Comparison of ENCODE assay signal across 9 cellular contexts in the genomic region with DNA sequence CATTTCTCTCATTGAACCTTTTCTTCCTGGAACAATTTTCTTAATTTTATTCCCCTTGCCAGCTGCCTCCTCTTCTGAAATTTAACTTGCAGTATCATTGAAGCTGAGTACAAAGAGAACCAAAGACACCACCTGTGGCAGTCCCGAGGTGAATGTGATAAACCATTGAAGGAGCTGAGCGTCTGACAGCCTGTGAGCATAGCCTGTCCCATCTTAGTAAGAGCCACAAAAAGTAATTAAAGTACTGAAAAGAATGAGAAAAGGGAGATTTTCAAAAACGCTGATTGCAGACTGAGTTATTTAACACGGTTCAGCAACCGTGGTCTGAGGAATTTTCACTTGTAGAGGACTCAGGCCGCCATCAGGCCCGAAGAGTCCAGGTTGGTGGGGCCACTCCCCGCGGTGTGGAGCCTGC. TPM values are rescaled to one million over a fixed set of nuclear protein-coding genes. Genes with fewer than 3 reads are reported as not detected.
A peak's percentile ranks its signal among the peaks of the same experiment; 100 is the strongest.
DNase-seq lines count a peak whose midpoint lies in the region; ATAC-seq, FAIRE-seq and TF ChIP-seq lines count a peak whose summit lies in the region.
"Had no signal": no experiment of that assay in that cellular context is flagged by ENCODE, and none has a peak within 500 bp of the region (broad histone marks: within the 10 kb centered on the region; RNA-seq: fewer than 3 reads in every experiment).

No MANE protein-coding gene starts in this region.

- CTCF ChIA-PET in H1 (lab: Charles Lee; ENCODE audit: partially characterized antibody), result interaction anchor here (0.8 to 3.6 kb wide), 7 partner anchors 11 to 130 kb away, joined by 3 to 43 read pairs (median 3); partner anchors contain the start of gene PRCD

- H3K23ac ChIP-seq in H1 (ENCODE audit: insufficient read length), result no peak overlapping the region

- no peak overlapping the region; the same call in 1 of the 2 replicates for H2AK5ac ChIP-seq in H1 (ENCODE audit: low read depth, low read length)

- TF ChIP-seq CTCF in DOHH2 (IDR thresholded peaks at IDR 0.05; ENCODE audit: low read depth, low read length, poor library complexity, severe bottlenecking) (no peak), OCI-LY3 (IDR thresholded peaks at IDR 0.05; ENCODE audit: low read depth, low read length) (no peak), H1 (IDR thresholded peaks at IDR 0.05; ENCODE audit: control extremely low read depth in 1 of 3, insufficient read depth in 1 of 3, low read depth in 1 of 3, low read length in 3 of 3) (no peak), parathyroid adenoma (IDR thresholded peaks at IDR 0.05) (no peak), brain microvascular endothelial cell (IDR thresholded peaks at IDR 0.05; ENCODE audit: low read depth, low read length, missing control alignments) (no peak)

- H3K9ac ChIP-seq in OCI-LY3 (ENCODE audit: low read length) (peak overlapping the region; percentile 72; the same call in 1 of the 2 replicates), H1 (replicated peaks in 1 of 4; ENCODE audit: extremely low read depth in 1 of 4, low read depth in 3 of 4, low read length in 3 of 4) (peak overlapping the region in 1 of 4 experiments; percentile 51; a peak in 2 of 7 replicates), parathyroid adenoma (no peak overlapping the region)

- H3K36me3 ChIP-seq in DOHH2 (ENCODE audit: control insufficient read depth, low read length) (peaks cover 4% of the 10 kb centered on the region; the same call in 1 of the 2 replicates), OCI-LY3 (replicated peaks; ENCODE audit: low read depth, low read length) (no peaks in the 10 kb centered on the region), H1 (ENCODE audit: control insufficient read depth in 2 of 4, insufficient read depth in 4 of 4, low read length in 3 of 4) (no peaks in the 10 kb centered on the region), parathyroid adenoma (ENCODE audit: control insufficient read depth, insufficient read depth, low read length) (no peaks in the 10 kb centered on the region), brain microvascular endothelial cell (replicated peaks) (peaks cover 4% of the 10 kb centered on the region)

- peak overlapping the region; percentile 53; the same call in 1 of the 2 replicates for H2BK15ac ChIP-seq in H1 (ENCODE audit: low read length)

- no peak for TF ChIP-seq EP300 in H1 (IDR thresholded peaks at IDR 0.05; ENCODE audit: borderline replicate concordance in 1 of 2, low read depth in 2 of 2, low read length in 2 of 2)

- H3F3A ChIP-seq in DOHH2 (ENCODE audit: control insufficient read depth, insufficient read depth), result no peaks in the 10 kb centered on the region

- H2BK20ac ChIP-seq in H1 (ENCODE audit: low read length), result 0 out of 2 replicates have a peak overlapping the region, but pooled peaks have one; percentile 3

- H4K8ac ChIP-seq in H1 (ENCODE audit: extremely low read depth, insufficient read depth, low read length), result peak overlapping the region; percentile 62; the same call in 1 of the 2 replicates

- H3K27ac ChIP-seq in DOHH2 (ENCODE audit: low read depth, low read length), result no peak overlapping the region
- H3K27ac ChIP-seq in OCI-LY3 (ENCODE audit: low read length), result no peak overlapping the region
- H3K27ac ChIP-seq in H1 (ENCODE audit: low read depth, low read length), result peak overlapping the region; percentile 74; the same call in 1 of the 2 replicates
- H3K27ac ChIP-seq in parathyroid adenoma, result peak overlapping the region; percentile 84
- H3K27ac ChIP-seq in brain microvascular endothelial cell, result no peak overlapping the region

- TF ChIP-seq POLR2A in H1 (IDR thresholded peaks at IDR 0.05; ENCODE audit: control extremely low read depth in 1 of 2, low read depth in 2 of 2, low read length in 2 of 2), result no peak

- H3K4me2 ChIP-seq in DOHH2 (ENCODE audit: low read length), result peak overlapping the region; percentile 63
- H3K4me2 ChIP-seq in OCI-LY3 (ENCODE audit: low read length), result peak overlapping the region; percentile 86
- H3K4me2 ChIP-seq in H1 (ENCODE audit: insufficient read depth in 1 of 2, low read depth in 2 of 2, low read length in 2 of 2), result peak overlapping the region; percentile 88
- peak overlapping the region; percentile 83 for H3K4me2 ChIP-seq in parathyroid adenoma (ENCODE audit: low read length)

- peaks cover 16% of the 10 kb centered on the region for H3K27me3 ChIP-seq in DOHH2 (ENCODE audit: control insufficient read depth, low read length)
- 0 out of 2 replicates have a peak, but pooled peaks cover 6% of the 10 kb centered on the region for H3K27me3 ChIP-seq in OCI-LY3 (ENCODE audit: low read depth, low read length)
- no peaks in the 10 kb centered on the region for H3K27me3 ChIP-seq in H1 (replicated peaks in 1 of 4; ENCODE audit: control insufficient read depth in 3 of 4, extremely low read depth in 1 of 4, insufficient read depth in 3 of 4, low read length in 3 of 4)
- H3K27me3 ChIP-seq in parathyroid adenoma (ENCODE audit: control insufficient read depth, insufficient read depth, low read length), result no peaks in the 10 kb centered on the region
- no peaks in the 10 kb centered on the region for H3K27me3 ChIP-seq in brain microvascular endothelial cell (replicated peaks)

- H3K4me3 ChIP-seq in DOHH2 (ENCODE audit: low read length) (peak overlapping the region; percentile 54), OCI-LY3 (ENCODE audit: low read length) (peak overlapping the region; percentile 80), H1 (ENCODE audit: extremely low read depth in 1 of 4, insufficient read depth in 2 of 4, low read depth in 3 of 4, low read length in 4 of 4) (peak overlapping the region; percentile 32 to 82 (median 76); a peak in 6 of 8 replicates), parathyroid adenoma (ENCODE audit: low read depth, low read length) (peak overlapping the region; percentile 70), brain microvascular endothelial cell (ENCODE audit: low read depth, low read length) (no peak overlapping the region)

- peak overlapping the region; percentile 17 for H4K5ac ChIP-seq in H1 (ENCODE audit: insufficient read length, low read depth, low read length)

- ATAC-seq in GM18867 (IDR thresholded peaks at IDR 0.05; ENCODE audit: unreplicated experiment), result no peak
- no peak for ATAC-seq in GM19452 (IDR thresholded peaks at IDR 0.05; ENCODE audit: unreplicated experiment)
- no peak for ATAC-seq in HG03095 (IDR thresholded peaks at IDR 0.05; ENCODE audit: unreplicated experiment)

- peak overlapping the region; percentile 45; the same call in 1 of the 2 replicates for H2BK12ac ChIP-seq in H1 (ENCODE audit: low read depth, low read length)

- H3K56ac ChIP-seq in H1 (replicated peaks; ENCODE audit: insufficient read length, low read depth, low read length), result no peak overlapping the region

- in situ Hi-C loops in brain microvascular endothelial cell (cut with HindIII; ENCODE audit: low pct_ligation_motif_present, low sequenced_read_pairs), result no loop called here

- FAIRE-seq in H1 (lab: Jason Lieb, UNC), result no peak

- no peak overlapping the region for H2BK120ac ChIP-seq in H1 (replicated peaks; ENCODE audit: low read depth, low read length)

- H4K91ac ChIP-seq in H1 (replicated peaks; ENCODE audit: insufficient read length, low read length), result peak overlapping the region; percentile 6

- peaks cover 19% of the 10 kb centered on the region for H3K4me1 ChIP-seq in DOHH2 (ENCODE audit: control insufficient read depth, low read length)
- peaks cover 18% of the 10 kb centered on the region for H3K4me1 ChIP-seq in OCI-LY3 (ENCODE audit: low read length)
- H3K4me1 ChIP-seq in H1 (replicated peaks in 1 of 4; ENCODE audit: control insufficient read depth in 3 of 4, insufficient read depth in 4 of 4, low read length in 3 of 4), result peaks cover 3 to 10% (median 8%) of the 10 kb centered on the region in 4 experiments
- H3K4me1 ChIP-seq in parathyroid adenoma, result peaks cover 23% of the 10 kb centered on the region

- no peak overlapping the region for H3K4ac ChIP-seq in H1 (replicated peaks; ENCODE audit: insufficient read length, low read depth, low read length)

- TF ChIP-seq RAD21 in H1 (IDR thresholded peaks at IDR 0.05 in 1 of 2, conservative IDR thresholded peaks at IDR 0.05 in 1 of 2; ENCODE audit: low read depth in 2 of 2, low read length in 2 of 2), result no peak

- H3K14ac ChIP-seq in H1 (ENCODE audit: insufficient read length), result no peak overlapping the region

- H2BK5ac ChIP-seq in H1 (ENCODE audit: low read depth, low read length), result peak overlapping the region; percentile 76

- H2AFZ ChIP-seq in OCI-LY3 (ENCODE audit: low read depth, low read length), result peak overlapping the region; percentile 75
- H2AFZ ChIP-seq in H1 (ENCODE audit: low read length), result peak overlapping the region; percentile 91
- peak overlapping the region; percentile 79 for H2AFZ ChIP-seq in parathyroid adenoma

- H3K9me2 ChIP-seq in DOHH2 (replicated peaks; ENCODE audit: control insufficient read depth, low read length), result no peaks in the 10 kb centered on the region

- no peak for DNase-seq in H1 (ENCODE audit: low read depth in 1 of 2, low spot score in 2 of 2)
- no peak for DNase-seq in brain microvascular endothelial cell
- DNase-seq: activated CD4-positive, alpha-beta T cell treated with anti-CD3 and anti-CD28 coated beads for 48 hours had no signal

- H4K20me1 ChIP-seq in DOHH2 (ENCODE audit: control insufficient read depth, insufficient read depth, low read depth, low read length) (no peaks in the 10 kb centered on the region), OCI-LY3 (ENCODE audit: insufficient read depth, low read length) (no peaks in the 10 kb centered on the region), H1 (replicated peaks in 1 of 2; ENCODE audit: control insufficient read depth in 1 of 2, insufficient read depth in 2 of 2, low read length in 2 of 2) (no peaks in the 10 kb centered on the region)

- no peaks in the 10 kb centered on the region for H3K79me1 ChIP-seq in H1 (ENCODE audit: low read depth, low read length)

- POLR2A ChIA-PET in H1 (lab: Charles Lee; ENCODE audit: partially characterized antibody), result interaction anchor here (0.6 to 2.1 kb wide), 10 partner anchors 8 to 176 kb away, joined by 3 to 18 read pairs (median 4); partner anchors contain the start of gene METTL23

- peak overlapping the region; percentile 91 for H3K18ac ChIP-seq in H1 (ENCODE audit: extremely low read depth, low read length)

- H3K9me3 ChIP-seq in DOHH2 (ENCODE audit: control insufficient read depth, insufficient read depth, low read length) (no peaks in the 10 kb centered on the region; the same call in 1 of the 2 replicates), OCI-LY3 (ENCODE audit: insufficient read depth, low read length) (no peaks in the 10 kb centered on the region), H1 (ENCODE audit: insufficient read depth in 2 of 2, low read depth in 1 of 2, low read length in 1 of 2) (no peaks in the 10 kb centered on the region), parathyroid adenoma (ENCODE audit: control insufficient read depth, low read length) (no peaks in the 10 kb centered on the region)

- 62% methylated on average over 9 of the region's 9 CpGs; no CpG with 5 or more reads in 1 of the 2 experiments for WGBS in H1 (ENCODE audit: extremely low coverage in 1 of 2, insufficient coverage in 1 of 2, insufficient read length in 1 of 2, insufficient replicate concordance in 2 of 2, low coverage in 1 of 2, low lambda C conversion rate in 2 of 2, missing lambda C conversion rate in 1 of 2), 2 experiments

- peaks cover 10% of the 10 kb centered on the region for H3K23me2 ChIP-seq in H1 (ENCODE audit: low read depth, low read length)

- H3K79me2 ChIP-seq in DOHH2 (ENCODE audit: control insufficient read depth, low read length) (peaks cover 8% of the 10 kb centered on the region), OCI-LY3 (ENCODE audit: low read length) (0 out of 2 replicates have a peak, but pooled peaks cover 2% of the 10 kb centered on the region), H1 (ENCODE audit: control insufficient read depth in 1 of 2, insufficient read depth in 2 of 2, low read length in 2 of 2) (no peaks in the 10 kb centered on the region), parathyroid adenoma (no peaks in the 10 kb centered on the region)

RNA-seq across cellular contexts. Expression of gene ST6GALNAC1, which starts 27.2 kb away (rescaled TPM):
- not detected in 2 replicates for total RNA-seq in H1 (2021; fragmentation: NEBNext Ultra II Directional; extraction: Animal tissue kit (Norgen Biotek cat#: 25700))
- polyA plus RNA-seq in H1 (2011; rRNA removed), result not detected in 2 replicates
- not detected for polyA plus RNA-seq in H1 (2011; cell fraction: cytosol; rRNA removed)
- not detected for polyA plus RNA-seq in H1 (2011; cell fraction: nucleus; rRNA removed)
- not detected in 4 replicates for polyA plus RNA-seq in H1 (2012, experiment 1 of 2)
- polyA plus RNA-seq in H1 (2012, experiment 2 of 2), result not detected
- not detected for polyA plus RNA-seq in H1 (2013, experiment 1 of 2)
- not detected for polyA plus RNA-seq in H1 (2013, experiment 2 of 2)
- polyA minus RNA-seq in H1 (2011; rRNA and poly(A)+ RNA removed), result not detected in 2 replicates
- not detected for polyA minus RNA-seq in H1 (2011; cell fraction: cytosol; rRNA and poly(A)+ RNA removed)
- polyA minus RNA-seq in H1 (2011; cell fraction: nucleus; rRNA and poly(A)+ RNA removed), result not detected

RNA-seq across cellular contexts. Expression of gene MXRA7, which starts 40.0 kb away (rescaled TPM):
- 21.3 and 26.6 TPM in 2 replicates for total RNA-seq in H1 (2021; fragmentation: NEBNext Ultra II Directional; extraction: Animal tissue kit (Norgen Biotek cat#: 25700))
- 12.8 and 17.8 TPM in 2 replicates for polyA plus RNA-seq in H1 (2011; rRNA removed)
- polyA plus RNA-seq in H1 (2011; cell fraction: cytosol; rRNA removed), result 19.7 TPM
- polyA plus RNA-seq in H1 (2011; cell fraction: nucleus; rRNA removed), result 15.7 TPM
- polyA plus RNA-seq in H1 (2012, experiment 1 of 2), result 22.5 to 26.9 TPM (median 24.9 TPM) in 4 replicates
- 28.3 TPM for polyA plus RNA-seq in H1 (2012, experiment 2 of 2)
- polyA plus RNA-seq in H1 (2013, experiment 1 of 2), result 26.7 TPM
- 34.1 TPM for polyA plus RNA-seq in H1 (2013, experiment 2 of 2)
- 13.7 and 15.2 TPM in 2 replicates for polyA minus RNA-seq in H1 (2011; rRNA and poly(A)+ RNA removed)
- 9.0 TPM for polyA minus RNA-seq in H1 (2011; cell fraction: cytosol; rRNA and poly(A)+ RNA removed)
- 6.9 TPM for polyA minus RNA-seq in H1 (2011; cell fraction: nucleus; rRNA and poly(A)+ RNA removed)

RNA-seq across cellular contexts. Expression of gene JMJD6, which starts 55.7 kb away (rescaled TPM):
- 18.6 and 22.2 TPM in 2 replicates for total RNA-seq in H1 (2021; fragmentation: NEBNext Ultra II Directional; extraction: Animal tissue kit (Norgen Biotek cat#: 25700))
- polyA plus RNA-seq in H1 (2011; rRNA removed), result 8.6 and 10.6 TPM in 2 replicates
- polyA plus RNA-seq in H1 (2011; cell fraction: cytosol; rRNA removed), result 9.9 TPM
- 11.7 TPM for polyA plus RNA-seq in H1 (2011; cell fraction: nucleus; rRNA removed)
- 18.3 to 22.2 TPM (median 19.1 TPM) in 4 replicates for polyA plus RNA-seq in H1 (2012, experiment 1 of 2)
- 9.1 TPM for polyA plus RNA-seq in H1 (2012, experiment 2 of 2)
- 10.0 TPM for polyA plus RNA-seq in H1 (2013, experiment 1 of 2)
- 8.7 TPM for polyA plus RNA-seq in H1 (2013, experiment 2 of 2)
- polyA minus RNA-seq in H1 (2011; rRNA and poly(A)+ RNA removed), result 3.1 and 5.3 TPM in 2 replicates
- polyA minus RNA-seq in H1 (2011; cell fraction: cytosol; rRNA and poly(A)+ RNA removed), result 5.8 TPM
- 6.7 TPM for polyA minus RNA-seq in H1 (2011; cell fraction: nucleus; rRNA and poly(A)+ RNA removed)

RNA-seq across cellular contexts. Expression of gene METTL23, which starts 55.9 kb away (rescaled TPM):
- 36.1 and 36.2 TPM in 2 replicates for total RNA-seq in H1 (2021; fragmentation: NEBNext Ultra II Directional; extraction: Animal tissue kit (Norgen Biotek cat#: 25700))
- 41.3 and 60.2 TPM in 2 replicates for polyA plus RNA-seq in H1 (2011; rRNA removed)
- polyA plus RNA-seq in H1 (2011; cell fraction: cytosol; rRNA removed), result 51.3 TPM
- 40.3 TPM for polyA plus RNA-seq in H1 (2011; cell fraction: nucleus; rRNA removed)
- polyA plus RNA-seq in H1 (2012, experiment 1 of 2), result 36.4 to 47.2 TPM (median 43.1 TPM) in 4 replicates
- polyA plus RNA-seq in H1 (2012, experiment 2 of 2), result 34.6 TPM
- polyA plus RNA-seq in H1 (2013, experiment 1 of 2), result 40.2 TPM
- polyA plus RNA-seq in H1 (2013, experiment 2 of 2), result 38.5 TPM
- polyA minus RNA-seq in H1 (2011; rRNA and poly(A)+ RNA removed), result 25.9 and 32.3 TPM in 2 replicates
- 11.8 TPM for polyA minus RNA-seq in H1 (2011; cell fraction: cytosol; rRNA and poly(A)+ RNA removed)
- 16.5 TPM for polyA minus RNA-seq in H1 (2011; cell fraction: nucleus; rRNA and poly(A)+ RNA removed)

Comparison
In these comparisons a context has a peak if more than half of its experiments do, and no peak if none do; other contexts are left out.
1. H3K27ac ChIP-seq: peak in H1 (single experiment) and parathyroid adenoma (single experiment); none in DOHH2 (single experiment), OCI-LY3 (single experiment) and brain microvascular endothelial cell (single experiment).
2. Peak in every context shown above with its lines, with median percentiles within 50 percentile points of each other: H3K4me2 ChIP-seq and H2AFZ ChIP-seq.